22 cellular contexts compared by ENCODE assay signal in the genomic region with DNA sequence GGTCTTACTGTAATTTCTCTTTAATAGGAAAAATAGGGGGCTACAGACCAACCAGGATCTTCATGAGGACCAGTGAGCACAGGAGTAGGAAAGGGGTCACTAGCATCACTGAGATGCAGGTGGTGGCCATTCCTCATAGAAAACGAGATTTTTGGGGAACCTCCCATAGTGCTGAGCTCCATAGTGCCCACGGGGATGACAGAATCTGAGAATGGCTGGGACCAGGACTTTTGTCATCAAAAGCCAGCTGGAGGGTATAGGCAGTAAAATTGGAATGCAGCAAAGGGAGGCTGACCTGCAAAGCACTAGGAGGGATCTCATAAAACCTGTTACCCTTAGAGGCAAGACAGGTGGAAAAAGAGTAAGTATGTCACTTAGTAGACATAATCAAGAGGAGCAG. TPM values are rescaled to one million over a fixed set of nuclear protein-coding genes. Genes with fewer than 3 reads are reported as not detected.
DNase-seq lines count a peak whose midpoint lies in the region; ATAC-seq and TF ChIP-seq lines count a peak whose summit lies in the region.
"Had no signal": no experiment of that assay in that cellular context is flagged by ENCODE, and none has a peak within 500 bp of the region (broad histone marks: within the 10 kb centered on the region; RNA-seq: fewer than 3 reads in every experiment).

No MANE protein-coding gene starts in this region.

- intact Hi-C loops in left ventricle myocardium inferior (cut with micrococcal nuclease) (no loop called here), left ventricle myocardium superior (cut with micrococcal nuclease) (no loop called here), OCI-LY7 (cut with micrococcal nuclease; ENCODE audit: unreplicated experiment) (loop anchor here (10.0 kb wide), 1 partner anchor 397 kb away; no protein-coding TSS in a partner anchor)

- peaks cover 53% of the 10 kb centered on the region for H3K36me3 Mint-ChIP-seq in effector memory CD8-positive, alpha-beta T cell (ENCODE audit: insufficient read depth)

- peaks cover 29% of the 10 kb centered on the region for H3K27me3 ChIP-seq in left ventricle myocardium inferior (ENCODE audit: low read depth)
- no peaks in the 10 kb centered on the region for H3K27me3 ChIP-seq in Karpas-422 (ENCODE audit: low read length)

- H3K9me3 Mint-ChIP-seq in effector memory CD8-positive, alpha-beta T cell = no peaks in the 10 kb centered on the region

- peaks cover 54 to 64% of the 10 kb centered on the region in 2 donors for H3K4me1 Mint-ChIP-seq in effector memory CD8-positive, alpha-beta T cell (ENCODE audit: low read depth in 2 of 2)

- no peak overlapping the region for H3K4me3 ChIP-seq in left ventricle myocardium inferior
- peak overlapping the region; percentile 84 for H3K4me3 ChIP-seq in OCI-LY7 (ENCODE audit: low read depth, low read length, poor library complexity, severe bottlenecking)
- no peak overlapping the region for H3K4me3 ChIP-seq in Karpas-422 (ENCODE audit: low read length)
- H3K4me3 ChIP-seq: breast epithelium, gastroesophageal sphincter, K562, pancreas, PC-9, sigmoid colon, SK-N-MC, suprapubic skin had no signal

- H3K27ac ChIP-seq in left ventricle myocardium inferior (replicated peaks) (peak overlapping the region; percentile 85), OCI-LY7 (ENCODE audit: low read depth, low read length, poor library complexity, severe bottlenecking) (peak overlapping the region; percentile 99), Karpas-422 (ENCODE audit: low read length) (no peak overlapping the region)
- H3K27ac ChIP-seq: breast epithelium, gastroesophageal sphincter, PC-9, sigmoid colon, SK-N-MC, suprapubic skin had no signal

- H3K4me1 ChIP-seq in left ventricle myocardium inferior (peaks cover 29% of the 10 kb centered on the region), OCI-LY7 (ENCODE audit: insufficient read depth, low read length, poor library complexity, severe bottlenecking) (peaks cover 70% of the 10 kb centered on the region), Karpas-422 (ENCODE audit: low read length) (peaks cover 14% of the 10 kb centered on the region; the same call in 1 of the 2 replicates)
- H3K4me1 ChIP-seq: breast epithelium, gastroesophageal sphincter, pancreas, sigmoid colon had no signal

- H3K9ac ChIP-seq in Karpas-422 (ENCODE audit: low read length) = no peak overlapping the region

- POLR2A ChIA-PET in OCI-LY7 (lab: Charles Lee) = interaction anchor here (0.6 to 2.4 kb wide), 7 partner anchors 7 to 398 kb away, joined by 3 to 11 read pairs (median 3); no protein-coding TSS in a partner anchor

- H3K27me3 Mint-ChIP-seq in effector memory CD8-positive, alpha-beta T cell = no peaks in the 10 kb centered on the region

- CTCF ChIA-PET in OCI-LY7 (lab: Charles Lee; ENCODE audit: unreplicated experiment) = interaction anchor here (1.7 kb wide), 1 partner anchor 16 kb away, joined by 4 read pairs; no protein-coding TSS in a partner anchor

- H3K36me3 ChIP-seq in left ventricle myocardium inferior = no peaks in the 10 kb centered on the region
- H3K36me3 ChIP-seq in OCI-LY7 (ENCODE audit: insufficient read depth, low read length) = peaks cover 28% of the 10 kb centered on the region
- no peaks in the 10 kb centered on the region for H3K36me3 ChIP-seq in Karpas-422 (ENCODE audit: insufficient read depth, low read length)
- H3K36me3 ChIP-seq: breast epithelium, gastroesophageal sphincter, pancreas, sigmoid colon, suprapubic skin had no signal

- no peaks in the 10 kb centered on the region for H3K9me3 ChIP-seq in left ventricle myocardium inferior (replicated peaks)
- H3K9me3 ChIP-seq in OCI-LY7 (ENCODE audit: low read length) = no peaks in the 10 kb centered on the region
- no peaks in the 10 kb centered on the region for H3K9me3 ChIP-seq in Karpas-422 (ENCODE audit: low read length)
- H3K9me3 ChIP-seq: breast epithelium, gastroesophageal sphincter, pancreas, sigmoid colon, suprapubic skin had no signal

- no TSS peak for BruUV-seq in OCI-LY7 (replicated peaks; lab: Mats Ljungman, UMichigan)

- peak overlapping the region in 1 of 2 donors; percentile 24 for H3K4me3 Mint-ChIP-seq in effector memory CD8-positive, alpha-beta T cell

- TF ChIP-seq CTCF in left ventricle myocardium inferior (IDR thresholded peaks at IDR 0.05; ENCODE audit: borderline replicate concordance) (no peak), OCI-LY7 (conservative IDR thresholded peaks at IDR 0.05; ENCODE audit: low read length) (no peak)

- peak overlapping the region; percentile 76 for H3K4me2 ChIP-seq in OCI-LY7 (ENCODE audit: low read length)
- H3K4me2 ChIP-seq in Karpas-422 (ENCODE audit: low read depth, low read length, poor library complexity, severe bottlenecking) = no peak overlapping the region
- H3K4me2 ChIP-seq: PC-9 had no signal

- H3K27ac Mint-ChIP-seq in effector memory CD8-positive, alpha-beta T cell = peak overlapping the region; percentile 90 to 91

- DNase-seq in left ventricle myocardium inferior = no peak
- DNase-seq in left ventricle myocardium superior = no peak
- no peak for DNase-seq in OCI-LY7 (ENCODE audit: low spot score)
- DNase-seq in effector memory CD8-positive, alpha-beta T cell = no peak
- no peak for DNase-seq in Karpas-422
- no peak for DNase-seq in pons (ENCODE audit: low spot score)
- no peak for DNase-seq in hepatic stellate cell (ENCODE audit: low spot score)
- DNase-seq: activated CD8-positive, alpha-beta memory T cell treated with anti-CD3 and anti-CD28 coated beads for 24 hours; dermis blood vessel endothelial cell; DMS 273 treated with DMSO at 0.1 percent for 48 hours; erythroblast; NCI-H1105; NCI-H69; pancreas; PC-9; sigmoid colon; stimulated activated CD4-positive, alpha-beta T cell treated with anti-CD3 and anti-CD28 coated beads, Interleukin-1b, Interleukin-23, amount 100 ng/mL, for 48 hours had no signal

- H4K20me1 ChIP-seq in OCI-LY7 (ENCODE audit: insufficient read depth, low read length) (no peaks in the 10 kb centered on the region), Karpas-422 (ENCODE audit: insufficient read depth, low read depth, low read length) (no peaks in the 10 kb centered on the region)

- ATAC-seq in left ventricle myocardium superior = no peak
- no peak for ATAC-seq in effector memory CD8-positive, alpha-beta T cell (replicated peaks)
- ATAC-seq: gastroesophageal sphincter, K562, pancreas had no signal

- H2AFZ ChIP-seq in OCI-LY7 (ENCODE audit: low read length) (peak overlapping the region; percentile 80), Karpas-422 (ENCODE audit: low read length) (no peak overlapping the region)
- H2AFZ ChIP-seq: PC-9 had no signal

- H3K9me2 ChIP-seq in OCI-LY7 (ENCODE audit: insufficient read depth, low read length) (no peaks in the 10 kb centered on the region), Karpas-422 (replicated peaks; ENCODE audit: insufficient read depth, low read length) (no peaks in the 10 kb centered on the region)

- peaks cover 44% of the 10 kb centered on the region for H3K79me2 ChIP-seq in OCI-LY7 (ENCODE audit: insufficient read depth, low read depth, low read length)
- H3K79me2 ChIP-seq in Karpas-422 (ENCODE audit: low read length) = no peaks in the 10 kb centered on the region

RNA-seq across cellular contexts. Expression of a gene that starts 28.4 kb away (rescaled TPM):
- total RNA-seq in left ventricle myocardium inferior (0.60 TPM), left ventricle myocardium superior (0.99 TPM), OCI-LY7 (2022) (52.5 and 56.0 TPM in 2 replicates)
- total RNA-seq in OCI-LY7 (2014; rRNA removed; shearing (Covaris generic)) = 25.9 and 40.8 TPM in 2 replicates
- not detected in 2 replicates for total RNA-seq in Karpas-422 (2014; rRNA removed; shearing (Covaris generic); ENCODE audit: low replicate concordance)
- total RNA-seq: PC-9 had no signal

Comparison
In these comparisons a context has a peak if more than half of its experiments do, and no peak if none do; other contexts are left out.
1. RNA of a gene that starts 28.4 kb away (total RNA-seq): 25.9 to 56.0 TPM in OCI-LY7; 0.99 TPM in left ventricle myocardium superior (single experiment), 0.60 TPM in left ventricle myocardium inferior (single experiment) and not detected in Karpas-422; every median in the first group is over 10 times any median in the second.